In the genomic region with DNA sequence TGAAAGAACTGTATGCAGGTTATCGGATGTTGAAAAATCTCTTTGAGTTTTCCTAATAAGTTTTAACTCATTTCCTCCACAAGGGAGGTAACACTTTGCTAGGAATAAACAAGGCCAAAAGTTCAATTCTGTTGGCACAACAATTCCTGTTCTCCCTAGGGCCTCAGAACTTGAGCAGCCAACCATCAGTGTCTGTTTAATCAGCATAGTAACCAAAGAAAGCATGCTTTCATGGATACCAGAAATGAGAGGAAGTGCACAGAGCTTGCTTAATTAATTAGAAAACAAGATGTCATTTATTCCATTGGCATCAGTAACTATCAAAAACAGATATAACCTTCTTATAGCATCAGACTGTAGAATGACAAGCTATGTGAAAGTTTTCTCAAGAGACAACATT, we compare ENCODE assay signal across 21 cellular contexts.
"Had no signal": no experiment of that assay in that cellular context is flagged by ENCODE, and none has a peak within 500 bp of the region (broad histone marks: within the 10 kb centered on the region; RNA-seq: fewer than 3 reads in every experiment).

No MANE protein-coding gene starts in this region.

- H3K4me3 Mint-ChIP-seq: endodermal cell; natural killer cell; stimulated activated effector memory CD8-positive, alpha-beta T cell treated with anti-CD3 and anti-CD28 coated beads, Interleukin-12 subunit alpha, Interleukin-12 subunit beta, amount 100 ng/mL, for 72 hours had no signal

- H3K36me3 Mint-ChIP-seq: stimulated activated effector memory CD8-positive, alpha-beta T cell treated with anti-CD3 and anti-CD28 coated beads, Interleukin-12 subunit alpha, Interleukin-12 subunit beta, amount 100 ng/mL, for 72 hours had no signal

- H3K27ac Mint-ChIP-seq: endodermal cell; natural killer cell; progenitor cell of endocrine pancreas; stimulated activated effector memory CD8-positive, alpha-beta T cell treated with anti-CD3 and anti-CD28 coated beads, Interleukin-12 subunit alpha, Interleukin-12 subunit beta, amount 100 ng/mL, for 72 hours had no signal

- ATAC-seq: esophagus mucosa; gastrocnemius medialis; heart left ventricle; left colon; lower lobe of right lung; natural killer cell; stimulated activated effector memory CD8-positive, alpha-beta T cell treated with anti-CD3 and anti-CD28 coated beads, Interleukin-12 subunit alpha, Interleukin-12 subunit beta, amount 100 ng/mL, for 72 hours had no signal

- H3K27me3 Mint-ChIP-seq: progenitor cell of endocrine pancreas had no signal

- H3K4me1 Mint-ChIP-seq: endodermal cell; natural killer cell; stimulated activated effector memory CD8-positive, alpha-beta T cell treated with anti-CD3 and anti-CD28 coated beads, Interleukin-12 subunit alpha, Interleukin-12 subunit beta, amount 100 ng/mL, for 72 hours had no signal

- DNase-seq: dorsolateral prefrontal cortex; effector CD8-positive, alpha-beta T cell; endodermal cell; gastrocnemius medialis; heart left ventricle; left colon; left ventricle myocardium inferior; lower lobe of right lung; natural killer cell; sigmoid colon; stimulated activated CD4-positive, alpha-beta T cell treated with anti-CD3 and anti-CD28 coated beads, Interleukin-2, amount 100 ng/mL, for 24 hours; stimulated activated CD4-positive, alpha-beta T cell treated with anti-CD3 and anti-CD28 coated beads, Interleukin-4, amount 100 ng/mL, for 24 hours; stimulated activated naive CD4-positive, alpha-beta T cell treated with Interleukin-2 at 50 U/mL for 16 hours; stomach; thyroid gland; trophoblast cell had no signal

- H3K4me3 ChIP-seq: dorsolateral prefrontal cortex, gastrocnemius medialis, heart left ventricle, hepatocyte, left ventricle myocardium inferior, lower lobe of right lung, sigmoid colon, stomach, thyroid gland, vagina had no signal
